ENCODE assay signal across 10 cellular contexts in genomic region chr1:61337471-61337870, GRCh38.
DNase-seq lines count a peak whose midpoint lies in the region; ATAC-seq, FAIRE-seq and TF ChIP-seq lines count a peak whose summit lies in the region.
"Had no signal": no experiment of that assay in that cellular context is flagged by ENCODE, and none has a peak within 500 bp of the region (broad histone marks: within the 10 kb centered on the region; RNA-seq: fewer than 3 reads in every experiment).

No MANE protein-coding gene starts in this region.

- no peak for ATAC-seq in HG02759 (IDR thresholded peaks at IDR 0.05; ENCODE audit: unreplicated experiment)
- no peak for ATAC-seq in left colon
- ATAC-seq: activated T-cell treated with anti-CD3 and anti-CD28 coated beads, Interleukin-2, amount 50 U/mL, for 72 hours; effector memory CD8-positive, alpha-beta T cell had no signal

- DNase-seq in SJCRH30, result no peak
- DNase-seq in epithelial cell of prostate (ENCODE audit: low read depth, low spot score), result no peak
- no peak for DNase-seq in tibial artery
- DNase-seq in left colon, result no peak
- no peak for DNase-seq in activated CD4-positive, alpha-beta T cell treated with anti-CD3 and anti-CD28 coated beads, Interleukin-2, amount 50 U/mL, for 4 hours
- no peak for DNase-seq in D721Med (ENCODE audit: insufficient read length, low spot score)
- DNase-seq: activated T-cell treated with anti-CD3 and anti-CD28 coated beads, Interleukin-2, amount 50 U/mL, for 72 hours; effector memory CD8-positive, alpha-beta T cell had no signal

- FAIRE-seq in D721Med (lab: Jason Lieb, UNC), result no peak

- intact Hi-C loops in tibial artery (cut with DNase I; ENCODE audit: low total_unique reads) (loop anchor here (5.0 to 10.0 kb wide), 2 partner anchors 253 to 285 kb away; partner anchors contain the start of gene NFIA), left colon (cut with DNase I, micrococcal nuclease) (loop anchor here in 1 of 2 donors (10.0 kb wide), 1 partner anchor 263 kb away; no protein-coding TSS in a partner anchor)

- H3K27ac ChIP-seq in SJCRH30 (peak overlapping the region; percentile 73), epithelial cell of prostate (peak overlapping the region; percentile 95), mucosa of rectum (ENCODE audit: low read depth in 2 of 2, low read length in 2 of 2) (peak overlapping the region; percentile 3 to 72), tibial artery (peak overlapping the region; percentile 67 to 80)

- H3K9me3 ChIP-seq in SJCRH30 (replicated peaks) (no peaks in the 10 kb centered on the region), mucosa of rectum (ENCODE audit: control insufficient read depth in 2 of 2, low read length in 2 of 2) (no peaks in the 10 kb centered on the region), tibial artery (no peaks in the 10 kb centered on the region)

- peaks cover 18% of the 10 kb centered on the region for H3K4me1 ChIP-seq in SJCRH30
- peaks cover 0 to 8% of the 10 kb centered on the region in 2 donors for H3K4me1 ChIP-seq in mucosa of rectum (ENCODE audit: control insufficient read depth in 2 of 2, insufficient read depth in 2 of 2, low read length in 2 of 2)
- H3K4me1 ChIP-seq in tibial artery, result peaks cover 0 to 54% (median 26%) of the 10 kb centered on the region in 4 donors

- H3K36me3 ChIP-seq in SJCRH30, result no peaks in the 10 kb centered on the region; the same call in 1 of the 2 replicates
- peaks cover 0 to 2% of the 10 kb centered on the region in 2 donors for H3K36me3 ChIP-seq in mucosa of rectum (ENCODE audit: control insufficient read depth in 2 of 2, insufficient read depth in 2 of 2, low read length in 2 of 2)
- peaks cover 0 to 8% (median 0%) of the 10 kb centered on the region in 3 donors for H3K36me3 ChIP-seq in tibial artery

- H3K4me3 ChIP-seq in SJCRH30 (peak overlapping the region; percentile 30), mucosa of rectum (ENCODE audit: low read length in 2 of 2) (no peak overlapping the region), tibial artery (peak overlapping the region; percentile 26 to 34)

- no peaks in the 10 kb centered on the region for H3K27me3 ChIP-seq in SJCRH30
- H3K27me3 ChIP-seq in mucosa of rectum (ENCODE audit: control insufficient read depth in 2 of 2, insufficient read depth in 2 of 2, low read length in 2 of 2), result no peaks in the 10 kb centered on the region
- no peaks in the 10 kb centered on the region for H3K27me3 ChIP-seq in tibial artery

- peak overlapping the region in 1 of 2 donors; percentile 14 for H3K9ac ChIP-seq in mucosa of rectum (ENCODE audit: low read depth in 1 of 2, low read length in 2 of 2)

- TF ChIP-seq CTCF in tibial artery (IDR thresholded peaks at IDR 0.05) (no peak), D721Med (IDR thresholded peaks at IDR 0.05; ENCODE audit: insufficient read depth, missing control alignments) (no peak)

Comparison
In these comparisons a context has a peak if more than half of its experiments do, and no peak if none do; other contexts are left out.
1. H3K27ac ChIP-seq: peak in every context shown above with its lines; median percentile 95 in epithelial cell of prostate; 74 in tibial artery; 73 in SJCRH30; 38 in mucosa of rectum.
2. H3K4me3 ChIP-seq: peak in SJCRH30 (single experiment) and tibial artery (2 of 2); none in mucosa of rectum (0 of 2).